ENCODE assay signal across 24 cellular contexts in the genomic region with DNA sequence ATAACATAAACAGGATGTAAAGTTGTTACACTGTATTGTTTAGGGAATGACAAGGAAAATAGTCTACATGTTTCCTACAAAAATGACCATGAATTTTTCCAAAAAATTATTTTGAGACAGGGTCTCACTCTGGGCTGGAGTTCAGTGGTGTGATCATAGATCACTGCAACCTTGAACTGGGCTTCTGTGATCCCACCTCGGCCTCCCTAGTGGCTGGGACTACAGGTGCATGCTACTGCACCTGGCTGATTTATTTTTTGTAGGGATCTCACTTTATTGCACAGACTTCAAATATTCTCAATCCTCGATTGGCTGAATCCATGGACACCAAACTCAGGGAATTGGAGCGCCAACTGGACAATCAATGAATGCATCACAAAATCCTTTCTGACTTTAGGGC. TPM values are rescaled to one million over a fixed set of nuclear protein-coding genes. Genes with fewer than 3 reads are reported as not detected.
DNase-seq lines count a peak whose midpoint lies in the region; ATAC-seq, FAIRE-seq and TF ChIP-seq lines count a peak whose summit lies in the region.
"Had no signal": no experiment of that assay in that cellular context is flagged by ENCODE, and none has a peak within 500 bp of the region (broad histone marks: within the 10 kb centered on the region; RNA-seq: fewer than 3 reads in every experiment).

No MANE protein-coding gene starts in this region.

- H3K4me3 Mint-ChIP-seq in memory B cell (no peak overlapping the region), Caco-2 (ENCODE audit: unreplicated experiment) (no peak overlapping the region)
- H3K4me3 Mint-ChIP-seq: H9, T-cell had no signal

- H3K4me2 ChIP-seq in HepG2 (ENCODE audit: low read depth, low read length) (no peak overlapping the region), HCT116 (ENCODE audit: low read length) (no peak overlapping the region)

- H4K20me1 ChIP-seq in HepG2 (ENCODE audit: insufficient read depth, low read length) (no peaks in the 10 kb centered on the region; the same call in 1 of the 2 replicates), HCT116 (ENCODE audit: insufficient read depth) (no peaks in the 10 kb centered on the region)

- H3K36me3 ChIP-seq in HepG2 (replicated peaks in 1 of 2; ENCODE audit: control insufficient read depth in 1 of 2, insufficient read depth in 2 of 2, low read length in 2 of 2) (peaks cover 13 to 44% of the 10 kb centered on the region in 2 experiments), right lobe of liver (peaks cover 12 to 49% (median 29%) of the 10 kb centered on the region in 4 donors), HCT116 (ENCODE audit: control insufficient read depth in 1 of 2, insufficient read depth in 2 of 2, low read length in 2 of 2) (peaks cover 37 to 46% of the 10 kb centered on the region in 2 experiments), Caco-2 (ENCODE audit: control insufficient read depth, insufficient read depth, low read length) (peaks cover 5% of the 10 kb centered on the region)

- no peak for TF ChIP-seq EP300 in HepG2 (IDR thresholded peaks at IDR 0.05; ENCODE audit: low read depth in 2 of 2, low read length in 2 of 2)
- no peak for TF ChIP-seq EP300 in HepG2 (CRISPR knock-in tag; IDR thresholded peaks at IDR 0.05; ENCODE audit: borderline replicate concordance)

- TF ChIP-seq CTCF in HepG2 (CRISPR knock-in tag; IDR thresholded peaks at IDR 0.05), result no peak
- TF ChIP-seq CTCF in right lobe of liver (IDR thresholded peaks at IDR 0.05), result no peak
- TF ChIP-seq CTCF in HCT116 (IDR thresholded peaks at IDR 0.05 in 2 of 3, conservative IDR thresholded peaks at IDR 0.05 in 1 of 3; ENCODE audit: borderline replicate concordance in 1 of 3, insufficient read depth in 1 of 3, low read depth in 2 of 3, low read length in 2 of 3), result peak in 2 of 3 experiments; percentile 6 to 21; a peak in 1 of 6 replicates
- TF ChIP-seq CTCF in Caco-2 (IDR thresholded peaks at IDR 0.05; ENCODE audit: insufficient read depth in 1 of 2, low read depth in 1 of 2, low read length in 1 of 2, severe bottlenecking in 1 of 2, unreplicated experiment in 1 of 2), result no peak

- 89% methylated on average over 3 of the region's 3 CpGs for WGBS in HepG2 (ENCODE audit: low lambda C conversion rate)
- 83% methylated on average over 2 of the region's 3 CpGs for WGBS in right lobe of liver (ENCODE audit: insufficient coverage, low coverage, low lambda C conversion rate, missing lambda C conversion rate)

- peaks cover 5% of the 10 kb centered on the region for H3K4me1 Mint-ChIP-seq in memory B cell
- no peaks in the 10 kb centered on the region for H3K4me1 Mint-ChIP-seq in Caco-2 (ENCODE audit: low read depth, unreplicated experiment)
- H3K4me1 Mint-ChIP-seq: H9 had no signal

- H3K27me3 ChIP-seq in HepG2 (ENCODE audit: control insufficient read depth in 1 of 2, insufficient read depth in 2 of 2, low read length in 2 of 2) (no peaks in the 10 kb centered on the region), right lobe of liver (no peaks in the 10 kb centered on the region), HCT116 (ENCODE audit: insufficient read depth, low read length) (no peaks in the 10 kb centered on the region), Caco-2 (replicated peaks; ENCODE audit: control insufficient read depth, insufficient read depth, low read length) (no peaks in the 10 kb centered on the region)

- no peak overlapping the region for H3K9ac ChIP-seq in HepG2 (ENCODE audit: insufficient read depth, low read depth, low read length)
- no peak overlapping the region for H3K9ac ChIP-seq in HCT116 (ENCODE audit: low read length)

- no peaks in the 10 kb centered on the region for H3K9me2 ChIP-seq in HCT116 (ENCODE audit: insufficient read depth)

- intact Hi-C loops in HepG2 (cut with micrococcal nuclease; ENCODE audit: unreplicated experiment) (no loop called here), right lobe of liver (cut with DNase I) (no loop called here), HCT116 (cut with micrococcal nuclease) (no loop called here), Caco-2 (cut with micrococcal nuclease; ENCODE audit: unreplicated experiment) (no loop called here)

- FAIRE-seq in HepG2 (lab: Jason Lieb, UNC), result peak; percentile 8

- H2AFZ ChIP-seq in HepG2 (ENCODE audit: low read length) (no peak overlapping the region), HCT116 (ENCODE audit: low read depth, low read length, poor library complexity, severe bottlenecking) (no peak overlapping the region)

- peaks cover 13% of the 10 kb centered on the region for H3K79me2 ChIP-seq in HepG2 (ENCODE audit: insufficient read depth, low read length)
- peaks cover 27% of the 10 kb centered on the region for H3K79me2 ChIP-seq in HCT116 (ENCODE audit: insufficient read depth, low read length)

- H3K36me3 Mint-ChIP-seq in memory B cell, result peaks cover 21% of the 10 kb centered on the region
- peaks cover 58% of the 10 kb centered on the region for H3K36me3 Mint-ChIP-seq in Caco-2 (ENCODE audit: insufficient read depth, unreplicated experiment)

- H3K27ac ChIP-seq in HepG2 (ENCODE audit: extremely low read length, insufficient read depth, low read length), result no peak overlapping the region
- H3K27ac ChIP-seq in right lobe of liver, result no peak overlapping the region
- no peak overlapping the region for H3K27ac ChIP-seq in HCT116 (ENCODE audit: low read depth, low read length)
- H3K27ac ChIP-seq: HL-60 had no signal

- H3K9me3 Mint-ChIP-seq in memory B cell (no peaks in the 10 kb centered on the region), Caco-2 (ENCODE audit: unreplicated experiment) (no peaks in the 10 kb centered on the region)
- H3K9me3 Mint-ChIP-seq: CD4-positive, CD25-positive, alpha-beta regulatory T cell; T-cell had no signal

- H3K9me3 ChIP-seq in HepG2 (ENCODE audit: low read length) (no peaks in the 10 kb centered on the region), right lobe of liver (no peaks in the 10 kb centered on the region), HCT116 (ENCODE audit: control insufficient read depth in 1 of 2, insufficient read depth in 1 of 2, low read depth in 1 of 2, low read length in 2 of 2) (no peaks in the 10 kb centered on the region), Caco-2 (no peaks in the 10 kb centered on the region)

- TF ChIP-seq POLR2A in HepG2 (IDR thresholded peaks at IDR 0.05; ENCODE audit: insufficient read depth in 1 of 2, low read depth in 2 of 2, low read length in 2 of 2), result no peak
- TF ChIP-seq POLR2A in right lobe of liver (IDR thresholded peaks at IDR 0.05), result no peak
- TF ChIP-seq POLR2A in HCT116 (IDR thresholded peaks at IDR 0.05; ENCODE audit: borderline replicate concordance, extremely low read depth, insufficient read depth, insufficient read length), result no peak

- in situ Hi-C loops in HepG2 (cut with HindIII; ENCODE audit: extremely low pct_ligation_motif_present, low pct_unique_long_range_greater_than_20kb), result loop anchor here (25.0 kb wide), 1 partner anchor 337 kb away; no protein-coding TSS in a partner anchor

- peaks cover 12% of the 10 kb centered on the region; the same call in 1 of the 2 replicates for H3K4me1 ChIP-seq in HepG2 (ENCODE audit: insufficient read depth, low read length)
- no peaks in the 10 kb centered on the region for H3K4me1 ChIP-seq in right lobe of liver
- no peaks in the 10 kb centered on the region for H3K4me1 ChIP-seq in HCT116 (ENCODE audit: control insufficient read depth in 1 of 2, insufficient read depth in 2 of 2, low read length in 2 of 2)
- no peaks in the 10 kb centered on the region for H3K4me1 ChIP-seq in Caco-2

- ATAC-seq in HepG2, result peak; percentile 67
- no peak for ATAC-seq in right lobe of liver
- peak; percentile 49; the same call in 1 of the 2 replicates for ATAC-seq in HCT116
- ATAC-seq in memory B cell (ENCODE audit: low read depth), result no peak
- ATAC-seq: PC-3, T-cell had no signal

- H3K4me3 ChIP-seq in HepG2 (replicated peaks in 1 of 3; ENCODE audit: insufficient read depth in 1 of 3, low read depth in 2 of 3, low read length in 3 of 3) (no peak overlapping the region), right lobe of liver (no peak overlapping the region), HCT116 (replicated peaks in 1 of 2; ENCODE audit: low read depth in 1 of 2, low read length in 2 of 2) (no peak overlapping the region), Caco-2 (ENCODE audit: low read depth, low read length) (no peak overlapping the region)

- POLR2A ChIA-PET in HepG2 (lab: Yijun Ruan, JAX) (no interaction called here), HCT116 (lab: Charles Lee) (no interaction called here), Caco-2 (lab: Charles Lee) (no interaction called here)

- RAD21 ChIA-PET in HCT116 (lab: Charles Lee; ENCODE audit: low non-redundant PET in 1 of 2, low total read pairs in 2 of 2, uncharacterized antibody in 2 of 2, unreplicated experiment in 2 of 2), result no interaction called here

- DNase-seq in HepG2 (ENCODE audit: low spot score), result no peak
- DNase-seq in right lobe of liver, result no peak
- no peak for DNase-seq in HCT116 (ENCODE audit: low read depth, low spot score)
- peak; percentile 49 for DNase-seq in RPMI8226
- no peak for DNase-seq in memory B cell (ENCODE audit: low spot score in 2 of 2)
- DNase-seq in Caco-2, result no peak
- DNase-seq in anterior cingulate cortex (lab: John Stamatoyannopoulos, UW), result no peak
- no peak for DNase-seq in MV-4-11 (lab: John Stamatoyannopoulos, UW)
- DNase-seq: CD4-positive, CD25-positive, alpha-beta regulatory T cell; COR-L47; GDM1; H9; KG1; NCI-H1105 treated with DMSO at 0.1 percent for 48 hours; NCI-H2029 treated with DMSO at 0.1 percent for 48 hours; NCI-H345; NCI-H524; NCI-H774; PC-3; SIG-M5; T-cell had no signal

- H3K27ac Mint-ChIP-seq in memory B cell, result peak overlapping the region; percentile 55
- no peak overlapping the region for H3K27ac Mint-ChIP-seq in Caco-2 (ENCODE audit: unreplicated experiment)
- H3K27ac Mint-ChIP-seq: H9, T-cell had no signal

- H3K27me3 Mint-ChIP-seq in memory B cell, result no peaks in the 10 kb centered on the region
- H3K27me3 Mint-ChIP-seq in Caco-2 (ENCODE audit: insufficient read depth, unreplicated experiment), result no peaks in the 10 kb centered on the region
- H3K27me3 Mint-ChIP-seq: CD4-positive, CD25-positive, alpha-beta regulatory T cell; T-cell had no signal

- no TSS peak for BruUV-seq in HepG2 (replicated peaks; lab: Mats Ljungman, UMichigan)
- no TSS peak for BruUV-seq in HCT116 (replicated peaks; lab: Mats Ljungman, UMichigan)
- no TSS peak for BruUV-seq in Caco-2 (replicated peaks; lab: Mats Ljungman, UMichigan)

- TF ChIP-seq RAD21 in HepG2 (CRISPR knock-in tag; IDR thresholded peaks at IDR 0.05), result no peak
- no peak for TF ChIP-seq RAD21 in HCT116 (IDR thresholded peaks at IDR 0.05; ENCODE audit: low read depth)

- CTCF ChIA-PET in HepG2 (lab: Yijun Ruan, JAX; ENCODE audit: low intra/inter-chr PET ratio, low total read pairs), result no interaction called here
- CTCF ChIA-PET in HCT116 (lab: Charles Lee), result no interaction called here
- CTCF ChIA-PET in Caco-2 (lab: Charles Lee), result no interaction called here

RNA-seq across cellular contexts. Expression of gene CHCHD2, which starts 6.6 kb away (rescaled TPM):
- total RNA-seq in HepG2 (2016; rRNA removed; fragmentation: Illumina TruSeq; extraction: Trizol) (572 and 599 TPM in 2 replicates), right lobe of liver (100 to 1,000 TPM; 148 to 277 (median 174) TPM), HCT116 (2021; ENCODE audit: unreplicated experiment) (510 TPM), Caco-2 (2022) (454 and 459 TPM in 2 replicates)
- 170 and 177 TPM in 2 replicates for total RNA-seq in HepG2 (2016; cell fraction: cytosol; rRNA removed; fragmentation: Illumina TruSeq; extraction: Trizol; ENCODE audit: low read depth)
- total RNA-seq in HepG2 (2016; cell fraction: insoluble cytoplasmic fraction; rRNA removed; fragmentation: Illumina TruSeq; extraction: Trizol), result 576 and 629 TPM in 2 replicates
- total RNA-seq in HepG2 (2016; cell fraction: membrane; rRNA removed; fragmentation: Illumina TruSeq; extraction: Trizol), result 222 TPM in 2 replicates
- total RNA-seq in HepG2 (2016; cell fraction: nucleus; rRNA removed; fragmentation: Illumina TruSeq; extraction: Trizol), result 198 and 219 TPM in 2 replicates
- 330 and 333 TPM in 2 replicates for polyA plus RNA-seq in HepG2 (2011; rRNA removed)
- polyA plus RNA-seq in HepG2 (2011; cell fraction: cytosol; rRNA removed), result 318 and 570 TPM in 2 replicates
- 143 and 151 TPM in 2 replicates for polyA plus RNA-seq in HepG2 (2011; cell fraction: nucleus; rRNA removed)
- polyA plus RNA-seq in HepG2 (2012), result 315 and 361 TPM in 2 replicates
- 167 and 168 TPM in 2 replicates for polyA plus RNA-seq in HepG2 (2016; cell fraction: cytosol; fragmentation: Illumina TruSeq; extraction: Trizol; ENCODE audit: low read depth)
- polyA plus RNA-seq in HepG2 (2016; cell fraction: insoluble cytoplasmic fraction; fragmentation: Illumina TruSeq; extraction: Trizol; ENCODE audit: low read depth), result 522 and 567 TPM in 2 replicates
- 181 and 189 TPM in 2 replicates for polyA plus RNA-seq in HepG2 (2016; cell fraction: membrane; fragmentation: Illumina TruSeq; extraction: Trizol; ENCODE audit: low read depth)
- polyA plus RNA-seq in HepG2 (2016; cell fraction: nucleus; fragmentation: Illumina TruSeq; extraction: Trizol; ENCODE audit: insufficient read depth, low read depth), result 254 and 280 TPM in 2 replicates
- polyA minus RNA-seq in HepG2 (2011; rRNA and poly(A)+ RNA removed; ENCODE audit: low replicate concordance), result 124 and 252 TPM in 2 replicates
- polyA minus RNA-seq in HepG2 (2011; cell fraction: cytosol; rRNA and poly(A)+ RNA removed), result 128 and 156 TPM in 2 replicates
- 40.2 and 48.9 TPM in 2 replicates for polyA minus RNA-seq in HepG2 (2011; cell fraction: nucleus; rRNA and poly(A)+ RNA removed)
- 595 and 600 TPM in 2 replicates for polyA plus RNA-seq in HCT116 (2012)

RNA-seq across cellular contexts. Expression of gene PHKG1, which starts 6.9 kb away (rescaled TPM):
- total RNA-seq in HepG2 (2016; rRNA removed; fragmentation: Illumina TruSeq; extraction: Trizol) (0.44 TPM in 1 of 2 replicates, not detected in the other), right lobe of liver (1 to 10 TPM in 1 of 6 experiments, under 1 TPM in 4, not detected in 1; 0.12 to 1.6 (median 0.20) TPM), HCT116 (2021; ENCODE audit: unreplicated experiment) (1.1 TPM), Caco-2 (2022) (1.1 and 1.6 TPM in 2 replicates)
- 0.18 TPM in 1 of 2 replicates, not detected in the other for total RNA-seq in HepG2 (2016; cell fraction: cytosol; rRNA removed; fragmentation: Illumina TruSeq; extraction: Trizol; ENCODE audit: low read depth)
- 0.37 and 0.84 TPM in 2 replicates for total RNA-seq in HepG2 (2016; cell fraction: insoluble cytoplasmic fraction; rRNA removed; fragmentation: Illumina TruSeq; extraction: Trizol)
- total RNA-seq in HepG2 (2016; cell fraction: membrane; rRNA removed; fragmentation: Illumina TruSeq; extraction: Trizol), result 0.09 TPM in 1 of 2 replicates, not detected in the other
- 0.50 and 1.5 TPM in 2 replicates for total RNA-seq in HepG2 (2016; cell fraction: nucleus; rRNA removed; fragmentation: Illumina TruSeq; extraction: Trizol)
- polyA plus RNA-seq in HepG2 (2011; rRNA removed), result 0.71 and 1.1 TPM in 2 replicates
- polyA plus RNA-seq in HepG2 (2011; cell fraction: cytosol; rRNA removed), result 0.09 and 0.36 TPM in 2 replicates
- 2.6 and 2.9 TPM in 2 replicates for polyA plus RNA-seq in HepG2 (2011; cell fraction: nucleus; rRNA removed)
- polyA plus RNA-seq in HepG2 (2012), result 0.98 and 1.5 TPM in 2 replicates
- polyA plus RNA-seq in HepG2 (2016; cell fraction: cytosol; fragmentation: Illumina TruSeq; extraction: Trizol; ENCODE audit: low read depth), result 0.05 and 0.24 TPM in 2 replicates
- polyA plus RNA-seq in HepG2 (2016; cell fraction: insoluble cytoplasmic fraction; fragmentation: Illumina TruSeq; extraction: Trizol; ENCODE audit: low read depth), result not detected in 2 replicates
- 0.12 TPM in 1 of 2 replicates, not detected in the other for polyA plus RNA-seq in HepG2 (2016; cell fraction: membrane; fragmentation: Illumina TruSeq; extraction: Trizol; ENCODE audit: low read depth)
- 1.6 and 1.9 TPM in 2 replicates for polyA plus RNA-seq in HepG2 (2016; cell fraction: nucleus; fragmentation: Illumina TruSeq; extraction: Trizol; ENCODE audit: insufficient read depth, low read depth)
- 0.09 and 0.10 TPM in 2 replicates for polyA minus RNA-seq in HepG2 (2011; rRNA and poly(A)+ RNA removed; ENCODE audit: low replicate concordance)
- polyA minus RNA-seq in HepG2 (2011; cell fraction: cytosol; rRNA and poly(A)+ RNA removed), result not detected in 2 replicates
- 0.52 and 1.5 TPM in 2 replicates for polyA minus RNA-seq in HepG2 (2011; cell fraction: nucleus; rRNA and poly(A)+ RNA removed)
- polyA plus RNA-seq in HCT116 (2012), result 1.3 and 1.4 TPM in 2 replicates

RNA-seq across cellular contexts. Expression of gene NUPR2, which starts 16.6 kb away (rescaled TPM):
- total RNA-seq in HepG2 (2016; rRNA removed; fragmentation: Illumina TruSeq; extraction: Trizol) (not detected in 2 replicates), right lobe of liver (not detected), HCT116 (2021; ENCODE audit: unreplicated experiment) (not detected), Caco-2 (2022) (not detected in 2 replicates)
- total RNA-seq in HepG2 (2016; cell fraction: cytosol; rRNA removed; fragmentation: Illumina TruSeq; extraction: Trizol; ENCODE audit: low read depth), result not detected in 2 replicates
- not detected in 2 replicates for total RNA-seq in HepG2 (2016; cell fraction: insoluble cytoplasmic fraction; rRNA removed; fragmentation: Illumina TruSeq; extraction: Trizol)
- total RNA-seq in HepG2 (2016; cell fraction: membrane; rRNA removed; fragmentation: Illumina TruSeq; extraction: Trizol), result not detected in 2 replicates
- not detected in 2 replicates for total RNA-seq in HepG2 (2016; cell fraction: nucleus; rRNA removed; fragmentation: Illumina TruSeq; extraction: Trizol)
- polyA plus RNA-seq in HepG2 (2011; rRNA removed), result not detected in 2 replicates
- not detected in 2 replicates for polyA plus RNA-seq in HepG2 (2011; cell fraction: cytosol; rRNA removed)
- polyA plus RNA-seq in HepG2 (2011; cell fraction: nucleus; rRNA removed), result not detected in 2 replicates
- not detected in 2 replicates for polyA plus RNA-seq in HepG2 (2012)
- polyA plus RNA-seq in HepG2 (2016; cell fraction: cytosol; fragmentation: Illumina TruSeq; extraction: Trizol; ENCODE audit: low read depth), result not detected in 2 replicates
- polyA plus RNA-seq in HepG2 (2016; cell fraction: insoluble cytoplasmic fraction; fragmentation: Illumina TruSeq; extraction: Trizol; ENCODE audit: low read depth), result not detected in 2 replicates
- not detected in 2 replicates for polyA plus RNA-seq in HepG2 (2016; cell fraction: membrane; fragmentation: Illumina TruSeq; extraction: Trizol; ENCODE audit: low read depth)
- not detected in 2 replicates for polyA plus RNA-seq in HepG2 (2016; cell fraction: nucleus; fragmentation: Illumina TruSeq; extraction: Trizol; ENCODE audit: insufficient read depth, low read depth)
- not detected in 2 replicates for polyA minus RNA-seq in HepG2 (2011; rRNA and poly(A)+ RNA removed; ENCODE audit: low replicate concordance)
- not detected in 2 replicates for polyA minus RNA-seq in HepG2 (2011; cell fraction: cytosol; rRNA and poly(A)+ RNA removed)
- polyA minus RNA-seq in HepG2 (2011; cell fraction: nucleus; rRNA and poly(A)+ RNA removed), result not detected in 2 replicates
- polyA plus RNA-seq in HCT116 (2012), result not detected in 2 replicates
- total RNA-seq: CD4-positive, CD25-positive, alpha-beta regulatory T cell; H9; HT-29; PC-3 had no signal
- polyA plus RNA-seq: BJ had no signal

RNA-seq across cellular contexts. Expression of gene SUMF2, which starts 35.6 kb away (rescaled TPM):
- total RNA-seq in HepG2 (2016; rRNA removed; fragmentation: Illumina TruSeq; extraction: Trizol) (22.4 and 54.4 TPM in 2 replicates), right lobe of liver (10 to 100 TPM; 76.9 to 92.4 (median 86.5) TPM), HCT116 (2021; ENCODE audit: unreplicated experiment) (173 TPM), Caco-2 (2022) (150 and 172 TPM in 2 replicates)
- total RNA-seq in HepG2 (2016; cell fraction: cytosol; rRNA removed; fragmentation: Illumina TruSeq; extraction: Trizol; ENCODE audit: low read depth), result 12.4 and 13.6 TPM in 2 replicates
- 20.6 and 54.0 TPM in 2 replicates for total RNA-seq in HepG2 (2016; cell fraction: insoluble cytoplasmic fraction; rRNA removed; fragmentation: Illumina TruSeq; extraction: Trizol)
- 25.2 and 28.6 TPM in 2 replicates for total RNA-seq in HepG2 (2016; cell fraction: membrane; rRNA removed; fragmentation: Illumina TruSeq; extraction: Trizol)
- total RNA-seq in HepG2 (2016; cell fraction: nucleus; rRNA removed; fragmentation: Illumina TruSeq; extraction: Trizol), result 45.2 and 49.4 TPM in 2 replicates
- 48.0 and 48.9 TPM in 2 replicates for polyA plus RNA-seq in HepG2 (2011; rRNA removed)
- polyA plus RNA-seq in HepG2 (2011; cell fraction: cytosol; rRNA removed), result 37.0 and 44.8 TPM in 2 replicates
- 132 and 139 TPM in 2 replicates for polyA plus RNA-seq in HepG2 (2011; cell fraction: nucleus; rRNA removed)
- polyA plus RNA-seq in HepG2 (2012), result 47.6 and 52.3 TPM in 2 replicates
- 10.5 and 10.7 TPM in 2 replicates for polyA plus RNA-seq in HepG2 (2016; cell fraction: cytosol; fragmentation: Illumina TruSeq; extraction: Trizol; ENCODE audit: low read depth)
- polyA plus RNA-seq in HepG2 (2016; cell fraction: insoluble cytoplasmic fraction; fragmentation: Illumina TruSeq; extraction: Trizol; ENCODE audit: low read depth), result 15.4 and 19.0 TPM in 2 replicates
- polyA plus RNA-seq in HepG2 (2016; cell fraction: membrane; fragmentation: Illumina TruSeq; extraction: Trizol; ENCODE audit: low read depth), result 16.9 and 18.1 TPM in 2 replicates
- 77.0 and 78.6 TPM in 2 replicates for polyA plus RNA-seq in HepG2 (2016; cell fraction: nucleus; fragmentation: Illumina TruSeq; extraction: Trizol; ENCODE audit: insufficient read depth, low read depth)
- polyA minus RNA-seq in HepG2 (2011; rRNA and poly(A)+ RNA removed; ENCODE audit: low replicate concordance), result 55.3 and 78.5 TPM in 2 replicates
- 28.3 and 29.1 TPM in 2 replicates for polyA minus RNA-seq in HepG2 (2011; cell fraction: cytosol; rRNA and poly(A)+ RNA removed)
- polyA minus RNA-seq in HepG2 (2011; cell fraction: nucleus; rRNA and poly(A)+ RNA removed), result 40.4 and 52.2 TPM in 2 replicates
- 154 and 174 TPM in 2 replicates for polyA plus RNA-seq in HCT116 (2012)

RNA-seq across cellular contexts. Expression of gene CCT6A, which starts 48.1 kb away (rescaled TPM):
- total RNA-seq in HepG2 (2016; rRNA removed; fragmentation: Illumina TruSeq; extraction: Trizol) (292 and 425 TPM in 2 replicates), right lobe of liver (10 to 100 TPM; 24.5 to 88.7 (median 45.6) TPM), HCT116 (2021; ENCODE audit: unreplicated experiment) (257 TPM), Caco-2 (2022) (242 and 248 TPM in 2 replicates)
- 46.3 and 52.8 TPM in 2 replicates for total RNA-seq in HepG2 (2016; cell fraction: cytosol; rRNA removed; fragmentation: Illumina TruSeq; extraction: Trizol; ENCODE audit: low read depth)
- total RNA-seq in HepG2 (2016; cell fraction: insoluble cytoplasmic fraction; rRNA removed; fragmentation: Illumina TruSeq; extraction: Trizol), result 297 and 437 TPM in 2 replicates
- total RNA-seq in HepG2 (2016; cell fraction: membrane; rRNA removed; fragmentation: Illumina TruSeq; extraction: Trizol), result 96.3 and 109 TPM in 2 replicates
- total RNA-seq in HepG2 (2016; cell fraction: nucleus; rRNA removed; fragmentation: Illumina TruSeq; extraction: Trizol), result 167 and 182 TPM in 2 replicates
- polyA plus RNA-seq in HepG2 (2011; rRNA removed), result 135 and 219 TPM in 2 replicates
- 87.9 and 139 TPM in 2 replicates for polyA plus RNA-seq in HepG2 (2011; cell fraction: cytosol; rRNA removed)
- 80.9 and 81.9 TPM in 2 replicates for polyA plus RNA-seq in HepG2 (2011; cell fraction: nucleus; rRNA removed)
- 147 and 167 TPM in 2 replicates for polyA plus RNA-seq in HepG2 (2012)
- 29.1 and 31.6 TPM in 2 replicates for polyA plus RNA-seq in HepG2 (2016; cell fraction: cytosol; fragmentation: Illumina TruSeq; extraction: Trizol; ENCODE audit: low read depth)
- 455 and 526 TPM in 2 replicates for polyA plus RNA-seq in HepG2 (2016; cell fraction: insoluble cytoplasmic fraction; fragmentation: Illumina TruSeq; extraction: Trizol; ENCODE audit: low read depth)
- 69.4 and 72.1 TPM in 2 replicates for polyA plus RNA-seq in HepG2 (2016; cell fraction: membrane; fragmentation: Illumina TruSeq; extraction: Trizol; ENCODE audit: low read depth)
- polyA plus RNA-seq in HepG2 (2016; cell fraction: nucleus; fragmentation: Illumina TruSeq; extraction: Trizol; ENCODE audit: insufficient read depth, low read depth), result 371 TPM in 2 replicates
- 62.3 and 243 TPM in 2 replicates for polyA minus RNA-seq in HepG2 (2011; rRNA and poly(A)+ RNA removed; ENCODE audit: low replicate concordance)
- polyA minus RNA-seq in HepG2 (2011; cell fraction: cytosol; rRNA and poly(A)+ RNA removed), result 72.5 and 82.6 TPM in 2 replicates
- polyA minus RNA-seq in HepG2 (2011; cell fraction: nucleus; rRNA and poly(A)+ RNA removed), result 101 and 127 TPM in 2 replicates
- 215 and 226 TPM in 2 replicates for polyA plus RNA-seq in HCT116 (2012)

Comparison
In these comparisons a context has a peak if more than half of its experiments do, and no peak if none do; other contexts are left out.
1. ATAC-seq: peak in HepG2 (single experiment) and HCT116 (single experiment); none in right lobe of liver (0 of 4) and memory B cell (single experiment).
2. CTCF ChIP-seq: peak in HCT116 (2 of 3); none in HepG2 (single experiment), right lobe of liver (0 of 4) and Caco-2 (0 of 2).
3. Of the 20 proteins assayed by ChIP-seq in both HepG2 and HCT116: peak only in HepG2: none; only in HCT116: CTCF; in both: none; in neither: 19.